22 cellular contexts compared by ENCODE assay signal in genomic region chr3:37031115-37031682, GRCh38. TPM values are rescaled to one million over a fixed set of nuclear protein-coding genes. Genes with fewer than 3 reads are reported as not detected.
DNase-seq lines count a peak whose midpoint lies in the region; ATAC-seq, FAIRE-seq and TF ChIP-seq lines count a peak whose summit lies in the region.
"Had no signal": no experiment of that assay in that cellular context is flagged by ENCODE, and none has a peak within 500 bp of the region (broad histone marks: within the 10 kb centered on the region; RNA-seq: fewer than 3 reads in every experiment).

No MANE protein-coding gene starts in this region.

- TF ChIP-seq CTCF in liver (IDR thresholded peaks at IDR 0.05; ENCODE audit: low read depth, low read length, missing input control) (no peak), HepG2 (CRISPR knock-in tag; IDR thresholded peaks at IDR 0.05) (no peak), right atrium auricular region (IDR thresholded peaks at IDR 0.05) (no peak), gastrocnemius medialis (IDR thresholded peaks at IDR 0.05 in 4 of 5, conservative IDR thresholded peaks at IDR 0.05 in 1 of 5) (no peak)

- no peak overlapping the region for H3K4me2 ChIP-seq in HepG2 (ENCODE audit: low read depth, low read length)
- H3K4me2 ChIP-seq: neural progenitor cell had no signal

- DNase-seq in HepG2 (ENCODE audit: low spot score) (no peak), right atrium auricular region (ENCODE audit: low spot score) (no peak), gastrocnemius medialis (no peak), putamen (ENCODE audit: low spot score) (no peak), H54 (ENCODE audit: insufficient read length, low spot score) (no peak)
- no peak for DNase-seq in stimulated activated naive B cell treated with anti-CD40 and anti-IgM and Interleukin-4, amounts not matched to agents 10 μg/mL and 1 μg/mL and 100 μg/mL, for 72 hours
- DNase-seq: activated naive CD8-positive, alpha-beta T cell treated with anti-CD3 and anti-CD28 coated beads, Interleukin-2, amount 10 ng/mL, durations not matched to agents 7 days and 5 days; C1 segment of cervical spinal cord; effector CD4-positive, alpha-beta T cell; H9; hippocampal formation; NCI-H1930; NCI-H446 treated with DMSO at 0.1 percent for 48 hours had no signal

- H3K4me3 ChIP-seq in liver (ENCODE audit: low read depth in 1 of 3, low read length in 3 of 3) (no peak overlapping the region), HepG2 (replicated peaks in 1 of 3; ENCODE audit: insufficient read depth in 1 of 3, low read depth in 2 of 3, low read length in 3 of 3) (no peak overlapping the region), right atrium auricular region (no peak overlapping the region), gastrocnemius medialis (no peak overlapping the region)
- H3K4me3 ChIP-seq: neural progenitor cell had no signal

- no peaks in the 10 kb centered on the region for H3K27me3 ChIP-seq in liver (ENCODE audit: control insufficient read depth in 4 of 4, insufficient read depth in 4 of 4, low read length in 3 of 4)
- H3K27me3 ChIP-seq in HepG2 (ENCODE audit: control insufficient read depth in 1 of 2, insufficient read depth in 2 of 2, low read length in 2 of 2): no peaks in the 10 kb centered on the region
- no peaks in the 10 kb centered on the region for H3K27me3 ChIP-seq in right atrium auricular region
- no peaks in the 10 kb centered on the region for H3K27me3 ChIP-seq in gastrocnemius medialis
- H3K27me3 ChIP-seq: neural progenitor cell had no signal

- H3K9ac ChIP-seq in liver (ENCODE audit: low read depth in 1 of 2, low read length in 2 of 2): no peak overlapping the region
- no peak overlapping the region for H3K9ac ChIP-seq in HepG2 (ENCODE audit: insufficient read depth, low read depth, low read length)
- H3K9ac ChIP-seq: neural progenitor cell had no signal

- TF ChIP-seq POLR2A in HepG2 (IDR thresholded peaks at IDR 0.05; ENCODE audit: insufficient read depth in 1 of 2, low read depth in 2 of 2, low read length in 2 of 2): no peak
- no peak for TF ChIP-seq POLR2A in gastrocnemius medialis (IDR thresholded peaks at IDR 0.05)
- no peak for TF ChIP-seq POLR2A in H54 (IDR thresholded peaks at IDR 0.05; ENCODE audit: low read depth, low read length)

- peak overlapping the region in 1 of 2 donors; percentile 12 for H3K27ac ChIP-seq in liver (ENCODE audit: low read depth in 1 of 2, low read length in 2 of 2)
- no peak overlapping the region for H3K27ac ChIP-seq in HepG2 (ENCODE audit: extremely low read length, insufficient read depth, low read length)
- peak overlapping the region; percentile 70 to 77 for H3K27ac ChIP-seq in right atrium auricular region
- H3K27ac ChIP-seq in gastrocnemius medialis: peak overlapping the region; percentile 70 to 82 (median 73)
- H3K27ac ChIP-seq: neural progenitor cell had no signal

- H3K9me3 ChIP-seq in liver (ENCODE audit: control insufficient read depth in 4 of 4, low read length in 3 of 4) (peaks cover 0 to 3% (median under 1%) of the 10 kb centered on the region in 4 donors), HepG2 (ENCODE audit: low read length) (no peaks in the 10 kb centered on the region), right atrium auricular region (peaks cover 0 to 9% of the 10 kb centered on the region in 2 donors), gastrocnemius medialis (no peaks in the 10 kb centered on the region)

- no peak overlapping the region for H3K27ac Mint-ChIP-seq in stimulated activated naive B cell treated with anti-CD40 and anti-IgM and Interleukin-4, amounts not matched to agents 10 μg/mL and 1 μg/mL and 100 μg/mL, for 72 hours
- H3K27ac Mint-ChIP-seq: H9; IgD-negative memory B cell; mesothelial cell of epicardium; neural progenitor cell; stimulated activated naive CD8-positive, alpha-beta T cell treated with anti-CD3 and anti-CD28 coated beads, Interleukin-15, Interleukin-2, amounts not matched to agents 100 ng/mL and 50 ng/mL, for 24 hours had no signal

- H3K36me3 ChIP-seq in liver (ENCODE audit: control insufficient read depth in 4 of 4, insufficient read depth in 3 of 4, low read depth in 1 of 4, low read length in 3 of 4) (peaks cover 5 to 30% (median 15%) of the 10 kb centered on the region in 4 donors), HepG2 (replicated peaks in 1 of 2; ENCODE audit: control insufficient read depth in 1 of 2, insufficient read depth in 2 of 2, low read length in 2 of 2) (peaks cover 15 to 76% of the 10 kb centered on the region in 2 experiments), right atrium auricular region (peaks cover 18% of the 10 kb centered on the region), gastrocnemius medialis (peaks cover 0 to 52% of the 10 kb centered on the region in 2 donors)

- FAIRE-seq in HepG2 (lab: Jason Lieb, UNC) (no peak), H54 (lab: Jason Lieb, UNC) (no peak)
- FAIRE-seq: A204.1, keratinocyte had no signal

- POLR2A ChIA-PET in HepG2 (lab: Yijun Ruan, JAX): no interaction called here

- H3K9me3 Mint-ChIP-seq in stimulated activated naive B cell treated with anti-CD40 and anti-IgM and Interleukin-4, amounts not matched to agents 10 μg/mL and 1 μg/mL and 100 μg/mL, for 72 hours: peaks cover 0 to 2% of the 10 kb centered on the region in 2 donors
- H3K9me3 Mint-ChIP-seq: activated naive CD8-positive, alpha-beta T cell treated with anti-CD3 and anti-CD28 coated beads, Interleukin-2, amount 10 ng/mL, durations not matched to agents 7 days and 5 days had no signal

- no peak overlapping the region for H2AFZ ChIP-seq in HepG2 (ENCODE audit: low read length)
- H2AFZ ChIP-seq: neural progenitor cell had no signal

- H3K4me3 Mint-ChIP-seq in stimulated activated naive B cell treated with anti-CD40 and anti-IgM and Interleukin-4, amounts not matched to agents 10 μg/mL and 1 μg/mL and 100 μg/mL, for 72 hours: no peak overlapping the region
- H3K4me3 Mint-ChIP-seq: activated naive CD8-positive, alpha-beta T cell treated with anti-CD3 and anti-CD28 coated beads, Interleukin-2, amount 10 ng/mL, durations not matched to agents 7 days and 5 days; H9; IgD-negative memory B cell; mesothelial cell of epicardium; neural progenitor cell; stimulated activated naive CD8-positive, alpha-beta T cell treated with anti-CD3 and anti-CD28 coated beads, Interleukin-15, Interleukin-2, amounts not matched to agents 100 ng/mL and 50 ng/mL, for 24 hours had no signal

- CTCF ChIA-PET in HepG2 (lab: Yijun Ruan, JAX; ENCODE audit: low intra/inter-chr PET ratio, low total read pairs): no interaction called here

- TF ChIP-seq EP300 in HepG2 (IDR thresholded peaks at IDR 0.05; ENCODE audit: low read depth in 2 of 2, low read length in 2 of 2) (no peak), HepG2 (CRISPR knock-in tag; IDR thresholded peaks at IDR 0.05; ENCODE audit: borderline replicate concordance) (no peak)

- H3K4me1 ChIP-seq in liver (ENCODE audit: control insufficient read depth in 4 of 4, insufficient read depth in 4 of 4, low read length in 3 of 4) (peaks cover 0 to 8% (median 6%) of the 10 kb centered on the region in 4 donors), HepG2 (ENCODE audit: insufficient read depth, low read length) (no peaks in the 10 kb centered on the region), right atrium auricular region (peaks cover 0 to 59% of the 10 kb centered on the region in 2 donors), gastrocnemius medialis (peaks cover 31 to 42% of the 10 kb centered on the region in 2 donors)
- H3K4me1 ChIP-seq: neural progenitor cell had no signal

- intact Hi-C loops in HepG2 (cut with micrococcal nuclease; ENCODE audit: unreplicated experiment): no loop called here
- intact Hi-C loops in gastrocnemius medialis (cut with DNase I; ENCODE audit: low total_unique reads): no loop called here

- no peaks in the 10 kb centered on the region for H3K4me1 Mint-ChIP-seq in stimulated activated naive B cell treated with anti-CD40 and anti-IgM and Interleukin-4, amounts not matched to agents 10 μg/mL and 1 μg/mL and 100 μg/mL, for 72 hours
- H3K4me1 Mint-ChIP-seq: H9, mesothelial cell of epicardium, neural progenitor cell had no signal

- in situ Hi-C loops in HepG2 (cut with HindIII; ENCODE audit: extremely low pct_ligation_motif_present, low pct_unique_long_range_greater_than_20kb) (no loop called here), gastrocnemius medialis (cut with MboI; ENCODE audit: low sequenced_read_pairs in 4 of 4) (no loop called here)

- H3K36me3 Mint-ChIP-seq in stimulated activated naive B cell treated with anti-CD40 and anti-IgM and Interleukin-4, amounts not matched to agents 10 μg/mL and 1 μg/mL and 100 μg/mL, for 72 hours: peaks cover 49 to 70% of the 10 kb centered on the region in 2 donors

- ATAC-seq in HepG2 (no peak), gastrocnemius medialis (peak in 1 of 2 donors; percentile 39), GM19324 (IDR thresholded peaks at IDR 0.05; ENCODE audit: low FRiP score, unreplicated experiment) (no peak)
- ATAC-seq in stimulated activated naive B cell treated with anti-CD40 and anti-IgM and Interleukin-4, amounts not matched to agents 10 μg/mL and 1 μg/mL and 100 μg/mL, for 72 hours (replicated peaks): no peak
- ATAC-seq: activated CD4-positive, CD25-positive, alpha-beta regulatory T cell treated with anti-CD3 and anti-CD28 coated beads, Interleukin-2, amount 50 U/mL, for 24 hours had no signal

- BruUV-seq in HepG2 (replicated peaks; lab: Mats Ljungman, UMichigan): no TSS peak

- no peaks in the 10 kb centered on the region for H3K79me2 ChIP-seq in HepG2 (ENCODE audit: insufficient read depth, low read length)

- TF ChIP-seq RAD21 in liver (IDR thresholded peaks at IDR 0.05) (no peak), HepG2 (CRISPR knock-in tag; IDR thresholded peaks at IDR 0.05) (no peak)

- WGBS in liver: 85% methylated on average over 7 of the region's 7 CpGs
- WGBS in HepG2 (ENCODE audit: low lambda C conversion rate): 85% methylated on average over 5 of the region's 7 CpGs

- H3K27me3 Mint-ChIP-seq in stimulated activated naive B cell treated with anti-CD40 and anti-IgM and Interleukin-4, amounts not matched to agents 10 μg/mL and 1 μg/mL and 100 μg/mL, for 72 hours: no peaks in the 10 kb centered on the region
- H3K27me3 Mint-ChIP-seq: activated naive CD8-positive, alpha-beta T cell treated with anti-CD3 and anti-CD28 coated beads, Interleukin-2, amount 10 ng/mL, durations not matched to agents 7 days and 5 days; IgD-negative memory B cell; stimulated activated naive CD8-positive, alpha-beta T cell treated with anti-CD3 and anti-CD28 coated beads, Interleukin-15, Interleukin-2, amounts not matched to agents 100 ng/mL and 50 ng/mL, for 24 hours had no signal

- no peaks in the 10 kb centered on the region for H4K20me1 ChIP-seq in HepG2 (ENCODE audit: insufficient read depth, low read length)

RNA-seq across cellular contexts. Expression of gene MLH1, which starts 37.9 kb away (rescaled TPM):
- total RNA-seq in liver (10 to 100 TPM; 31.7 to 34.2 TPM), HepG2 (2016; rRNA removed; fragmentation: Illumina TruSeq; extraction: Trizol) (70.8 and 84.7 TPM in 2 replicates), right atrium auricular region (10 to 100 TPM; 36.0 to 37.8 TPM), gastrocnemius medialis (10 to 100 TPM; 25.2 to 52.5 (median 36.4) TPM)
- polyA plus RNA-seq in liver (10 to 100 TPM in 1 of 2 donors, 1 to 10 TPM in 1; 9.4 to 13.3 TPM), HepG2 (2011; rRNA removed) (25.5 and 29.5 TPM in 2 replicates)
- total RNA-seq in HepG2 (2016; cell fraction: cytosol; rRNA removed; fragmentation: Illumina TruSeq; extraction: Trizol; ENCODE audit: low read depth): 13.0 and 16.7 TPM in 2 replicates
- 75.1 and 87.2 TPM in 2 replicates for total RNA-seq in HepG2 (2016; cell fraction: insoluble cytoplasmic fraction; rRNA removed; fragmentation: Illumina TruSeq; extraction: Trizol)
- total RNA-seq in HepG2 (2016; cell fraction: membrane; rRNA removed; fragmentation: Illumina TruSeq; extraction: Trizol): 23.8 and 30.0 TPM in 2 replicates
- total RNA-seq in HepG2 (2016; cell fraction: nucleus; rRNA removed; fragmentation: Illumina TruSeq; extraction: Trizol): 52.7 and 66.4 TPM in 2 replicates
- polyA plus RNA-seq in HepG2 (2011; cell fraction: cytosol; rRNA removed): 16.4 and 20.2 TPM in 2 replicates
- polyA plus RNA-seq in HepG2 (2011; cell fraction: nucleus; rRNA removed): 22.3 and 23.9 TPM in 2 replicates
- polyA plus RNA-seq in HepG2 (2012): 16.5 and 26.8 TPM in 2 replicates
- polyA plus RNA-seq in HepG2 (2016; cell fraction: cytosol; fragmentation: Illumina TruSeq; extraction: Trizol; ENCODE audit: low read depth): 5.0 and 6.5 TPM in 2 replicates
- polyA plus RNA-seq in HepG2 (2016; cell fraction: insoluble cytoplasmic fraction; fragmentation: Illumina TruSeq; extraction: Trizol; ENCODE audit: low read depth): 58.5 and 62.1 TPM in 2 replicates
- polyA plus RNA-seq in HepG2 (2016; cell fraction: membrane; fragmentation: Illumina TruSeq; extraction: Trizol; ENCODE audit: low read depth): 15.7 and 18.4 TPM in 2 replicates
- polyA plus RNA-seq in HepG2 (2016; cell fraction: nucleus; fragmentation: Illumina TruSeq; extraction: Trizol; ENCODE audit: insufficient read depth, low read depth): 43.9 and 48.8 TPM in 2 replicates
- 46.1 and 69.8 TPM in 2 replicates for polyA minus RNA-seq in HepG2 (2011; rRNA and poly(A)+ RNA removed; ENCODE audit: low replicate concordance)
- polyA minus RNA-seq in HepG2 (2011; cell fraction: cytosol; rRNA and poly(A)+ RNA removed): 22.7 and 24.0 TPM in 2 replicates
- polyA minus RNA-seq in HepG2 (2011; cell fraction: nucleus; rRNA and poly(A)+ RNA removed): 43.1 and 46.4 TPM in 2 replicates

RNA-seq across cellular contexts. Expression of gene EPM2AIP1, which starts 38.3 kb away (rescaled TPM):
- 10 to 100 TPM in 1 of 2 donors, 1 to 10 TPM in 1; 9.0 to 11.8 TPM for total RNA-seq in liver
- polyA plus RNA-seq in liver: 1 to 10 TPM; 2.9 to 6.4 TPM
- 23.0 and 28.1 TPM in 2 replicates for total RNA-seq in HepG2 (2016; rRNA removed; fragmentation: Illumina TruSeq; extraction: Trizol)
- total RNA-seq in HepG2 (2016; cell fraction: cytosol; rRNA removed; fragmentation: Illumina TruSeq; extraction: Trizol; ENCODE audit: low read depth): 1.0 and 1.8 TPM in 2 replicates
- total RNA-seq in HepG2 (2016; cell fraction: insoluble cytoplasmic fraction; rRNA removed; fragmentation: Illumina TruSeq; extraction: Trizol): 21.0 and 30.4 TPM in 2 replicates
- total RNA-seq in HepG2 (2016; cell fraction: membrane; rRNA removed; fragmentation: Illumina TruSeq; extraction: Trizol): 8.2 and 8.3 TPM in 2 replicates
- 37.0 and 41.5 TPM in 2 replicates for total RNA-seq in HepG2 (2016; cell fraction: nucleus; rRNA removed; fragmentation: Illumina TruSeq; extraction: Trizol)
- polyA plus RNA-seq in HepG2 (2011; rRNA removed): 9.1 and 10.7 TPM in 2 replicates
- polyA plus RNA-seq in HepG2 (2011; cell fraction: cytosol; rRNA removed): 3.0 and 4.4 TPM in 2 replicates
- 18.8 and 26.0 TPM in 2 replicates for polyA plus RNA-seq in HepG2 (2011; cell fraction: nucleus; rRNA removed)
- 8.5 and 10.5 TPM in 2 replicates for polyA plus RNA-seq in HepG2 (2012)
- polyA plus RNA-seq in HepG2 (2016; cell fraction: cytosol; fragmentation: Illumina TruSeq; extraction: Trizol; ENCODE audit: low read depth): 0.43 and 0.65 TPM in 2 replicates
- 13.9 and 14.5 TPM in 2 replicates for polyA plus RNA-seq in HepG2 (2016; cell fraction: insoluble cytoplasmic fraction; fragmentation: Illumina TruSeq; extraction: Trizol; ENCODE audit: low read depth)
- 3.0 and 4.0 TPM in 2 replicates for polyA plus RNA-seq in HepG2 (2016; cell fraction: membrane; fragmentation: Illumina TruSeq; extraction: Trizol; ENCODE audit: low read depth)
- 41.8 and 49.3 TPM in 2 replicates for polyA plus RNA-seq in HepG2 (2016; cell fraction: nucleus; fragmentation: Illumina TruSeq; extraction: Trizol; ENCODE audit: insufficient read depth, low read depth)
- polyA minus RNA-seq in HepG2 (2011; rRNA and poly(A)+ RNA removed; ENCODE audit: low replicate concordance): 14.4 and 15.5 TPM in 2 replicates
- 5.7 and 7.3 TPM in 2 replicates for polyA minus RNA-seq in HepG2 (2011; cell fraction: cytosol; rRNA and poly(A)+ RNA removed)
- 69.9 and 74.8 TPM in 2 replicates for polyA minus RNA-seq in HepG2 (2011; cell fraction: nucleus; rRNA and poly(A)+ RNA removed)
- 10 to 100 TPM; 10.3 TPM for total RNA-seq in right atrium auricular region
- total RNA-seq in gastrocnemius medialis: 10 to 100 TPM in 1 of 4 donors, 1 to 10 TPM in 3; 5.3 to 10.1 (median 8.6) TPM
